ENCODE assay signal across 24 cellular contexts in genomic region chr22:46675938-46676337, GRCh38. TPM values are rescaled to one million over a fixed set of nuclear protein-coding genes. Genes with fewer than 3 reads are reported as not detected.
DNase-seq lines count a peak whose midpoint lies in the region; ATAC-seq and TF ChIP-seq lines count a peak whose summit lies in the region.
"Had no signal": no experiment of that assay in that cellular context is flagged by ENCODE, and none has a peak within 500 bp of the region (broad histone marks: within the 10 kb centered on the region; RNA-seq: fewer than 3 reads in every experiment).

No MANE protein-coding gene starts in this region.

- H3K36me3 ChIP-seq in HEK293 (ENCODE audit: control insufficient read depth in 2 of 2, insufficient read depth in 1 of 2, low read length in 2 of 2) (peaks cover 0 to 54% of the 10 kb centered on the region in 2 experiments; a peak in 2 of 3 replicates), endodermal cell (ENCODE audit: control insufficient read depth, insufficient read depth, low read length) (no peaks in the 10 kb centered on the region)
- H3K36me3 ChIP-seq in CD8-positive, alpha-beta memory T cell (ENCODE audit: insufficient read depth, low read length): no peaks in the 10 kb centered on the region
- H3K36me3 ChIP-seq: MG63 had no signal

- H3K4me1 ChIP-seq in HEK293 (ENCODE audit: control insufficient read depth, insufficient read depth, low read length) (no peaks in the 10 kb centered on the region), endodermal cell (ENCODE audit: control insufficient read depth, insufficient read depth, low read length) (no peaks in the 10 kb centered on the region)
- peaks cover 25% of the 10 kb centered on the region for H3K4me1 ChIP-seq in CD8-positive, alpha-beta memory T cell (ENCODE audit: insufficient read depth, low read length)
- H3K4me1 ChIP-seq: adrenal gland, body of pancreas had no signal

- ATAC-seq in stimulated activated effector memory CD8-positive, alpha-beta T cell treated with anti-CD3 and anti-CD28 coated beads, Interleukin-12 subunit alpha, Interleukin-12 subunit beta, amount 100 ng/mL, for 72 hours: no peak
- ATAC-seq: body of pancreas; HCT116; naive thymus-derived CD8-positive, alpha-beta T cell had no signal

- H3K27ac Mint-ChIP-seq in activated naive CD4-positive, alpha-beta T cell treated with anti-CD3 and anti-CD28 coated beads, Interleukin-2, amount 50 U/mL, for 24 hours: peak overlapping the region; percentile 17
- peak overlapping the region; percentile 92 for H3K27ac Mint-ChIP-seq in activated naive CD8-positive, alpha-beta T cell treated with anti-CD3 and anti-CD28 coated beads for 36 hours
- H3K27ac Mint-ChIP-seq in stimulated activated effector memory CD8-positive, alpha-beta T cell treated with anti-CD3 and anti-CD28 coated beads, Interleukin-12 subunit alpha, Interleukin-12 subunit beta, amount 100 ng/mL, for 72 hours: peak overlapping the region; percentile 95
- no peak overlapping the region for H3K27ac Mint-ChIP-seq in endodermal cell
- H3K27ac Mint-ChIP-seq in CD8-positive, alpha-beta memory T cell: peak overlapping the region in 3 of 8 donors; percentile 29 to 70 (median 42)
- H3K27ac Mint-ChIP-seq: mesothelial cell of epicardium had no signal

- peaks cover 35% of the 10 kb centered on the region for H3K4me1 Mint-ChIP-seq in activated naive CD4-positive, alpha-beta T cell treated with anti-CD3 and anti-CD28 coated beads, Interleukin-2, amount 50 U/mL, for 24 hours
- H3K4me1 Mint-ChIP-seq in activated naive CD8-positive, alpha-beta T cell treated with anti-CD3 and anti-CD28 coated beads for 36 hours: peaks cover 33% of the 10 kb centered on the region
- H3K4me1 Mint-ChIP-seq in stimulated activated effector memory CD8-positive, alpha-beta T cell treated with anti-CD3 and anti-CD28 coated beads, Interleukin-12 subunit alpha, Interleukin-12 subunit beta, amount 100 ng/mL, for 72 hours: peaks cover 36% of the 10 kb centered on the region
- no peaks in the 10 kb centered on the region for H3K4me1 Mint-ChIP-seq in endodermal cell
- peaks cover 12 to 36% (median 19%) of the 10 kb centered on the region in 3 donors for H3K4me1 Mint-ChIP-seq in CD8-positive, alpha-beta memory T cell
- H3K4me1 Mint-ChIP-seq: mesothelial cell of epicardium had no signal

- POLR2A ChIA-PET in HEK293 (lab: Yijun Ruan, JAX): no interaction called here
- POLR2A ChIA-PET in CD8-positive, alpha-beta memory T cell (lab: Charles Lee): no interaction called here

- no peak overlapping the region for H3K4me3 ChIP-seq in HEK293 (ENCODE audit: low read depth, low read length)
- H3K4me3 ChIP-seq in endodermal cell (ENCODE audit: low read length): no peak overlapping the region
- H3K4me3 ChIP-seq in CD8-positive, alpha-beta memory T cell (ENCODE audit: low read length): no peak overlapping the region
- H3K4me3 ChIP-seq: adrenal gland, body of pancreas, MG63, PC-9 had no signal

- H3K9ac ChIP-seq in endodermal cell (ENCODE audit: extremely low read depth, low read length, poor library complexity, severe bottlenecking): no peak overlapping the region

- no peaks in the 10 kb centered on the region for H3K36me3 Mint-ChIP-seq in activated naive CD4-positive, alpha-beta T cell treated with anti-CD3 and anti-CD28 coated beads, Interleukin-2, amount 50 U/mL, for 24 hours
- H3K36me3 Mint-ChIP-seq in activated naive CD8-positive, alpha-beta T cell treated with anti-CD3 and anti-CD28 coated beads for 36 hours: peaks cover 2% of the 10 kb centered on the region
- H3K36me3 Mint-ChIP-seq in stimulated activated effector memory CD8-positive, alpha-beta T cell treated with anti-CD3 and anti-CD28 coated beads, Interleukin-12 subunit alpha, Interleukin-12 subunit beta, amount 100 ng/mL, for 72 hours: peaks cover 41% of the 10 kb centered on the region
- peaks cover 3% of the 10 kb centered on the region for H3K36me3 Mint-ChIP-seq in endodermal cell (ENCODE audit: low read depth)
- H3K36me3 Mint-ChIP-seq in CD8-positive, alpha-beta memory T cell: peaks cover 0 to 2% (median 0%) of the 10 kb centered on the region in 3 donors
- H3K36me3 Mint-ChIP-seq: mesothelial cell of epicardium; naive thymus-derived CD8-positive, alpha-beta T cell had no signal

- H3K27me3 ChIP-seq in endodermal cell (ENCODE audit: control insufficient read depth, insufficient read depth, low read length, poor library complexity, severe bottlenecking): no peaks in the 10 kb centered on the region
- no peaks in the 10 kb centered on the region for H3K27me3 ChIP-seq in CD8-positive, alpha-beta memory T cell (ENCODE audit: insufficient read depth, low read length, poor library complexity, severe bottlenecking)
- H3K27me3 ChIP-seq: adrenal gland, body of pancreas, dorsolateral prefrontal cortex, MG63 had no signal

- H3K9me3 ChIP-seq in HEK293 (ENCODE audit: control insufficient read depth, insufficient read depth, low read depth, low read length) (no peaks in the 10 kb centered on the region), endodermal cell (ENCODE audit: control insufficient read depth, low read length) (no peaks in the 10 kb centered on the region)
- no peaks in the 10 kb centered on the region for H3K9me3 ChIP-seq in CD8-positive, alpha-beta memory T cell (ENCODE audit: low read length)
- H3K9me3 ChIP-seq: adrenal gland, body of pancreas, MG63 had no signal

- no peaks in the 10 kb centered on the region for H3K9me3 Mint-ChIP-seq in activated naive CD4-positive, alpha-beta T cell treated with anti-CD3 and anti-CD28 coated beads, Interleukin-2, amount 50 U/mL, for 24 hours
- H3K9me3 Mint-ChIP-seq in activated naive CD8-positive, alpha-beta T cell treated with anti-CD3 and anti-CD28 coated beads for 36 hours: no peaks in the 10 kb centered on the region
- no peaks in the 10 kb centered on the region for H3K9me3 Mint-ChIP-seq in stimulated activated effector memory CD8-positive, alpha-beta T cell treated with anti-CD3 and anti-CD28 coated beads, Interleukin-12 subunit alpha, Interleukin-12 subunit beta, amount 100 ng/mL, for 72 hours
- no peaks in the 10 kb centered on the region for H3K9me3 Mint-ChIP-seq in endodermal cell
- H3K9me3 Mint-ChIP-seq in CD8-positive, alpha-beta memory T cell: no peaks in the 10 kb centered on the region
- H3K9me3 Mint-ChIP-seq: mesothelial cell of epicardium; naive thymus-derived CD8-positive, alpha-beta T cell had no signal

- WGBS in endodermal cell (ENCODE audit: insufficient coverage in 1 of 2, insufficient read length in 1 of 2), 2 experiments: 88 to 92% methylated on average over 14 to 16 of the region's 16 CpGs

- DNase-seq in activated naive CD4-positive, alpha-beta T cell treated with Interleukin-2 at 50 U/mL for 16 hours: no peak
- no peak for DNase-seq in activated naive CD8-positive, alpha-beta T cell treated with anti-CD3 and anti-CD28 coated beads for 36 hours
- no peak for DNase-seq in stimulated activated effector memory CD8-positive, alpha-beta T cell treated with anti-CD3 and anti-CD28 coated beads, Interleukin-12 subunit alpha, Interleukin-12 subunit beta, amount 100 ng/mL, for 72 hours (ENCODE audit: low spot score in 2 of 2)
- no peak for DNase-seq in endodermal cell
- DNase-seq in CD8-positive, alpha-beta memory T cell: no peak
- DNase-seq: activated CD4-positive, CD25-positive, alpha-beta regulatory T cell; adrenal gland; body of pancreas; cerebellar nuclear complex; dorsolateral prefrontal cortex; KBM-7; MG63; naive thymus-derived CD8-positive, alpha-beta T cell; NCI-H1105 treated with DMSO at 0.1 percent for 48 hours; NCI-H1930; NCI-H524; NK-92 treated with Interleukin-12 subunit alpha and Interleukin-12 subunit beta, amount 100 ng/mL, for 24 hours; PC-9; SHP77; trophoblast cell had no signal

- no peak for TF ChIP-seq CTCF in HEK293 (tag by site-specific recombination; IDR thresholded peaks at IDR 0.05)
- TF ChIP-seq CTCF in endodermal cell (conservative IDR thresholded peaks at IDR 0.05): no peak

- H3K27me3 Mint-ChIP-seq in activated naive CD4-positive, alpha-beta T cell treated with anti-CD3 and anti-CD28 coated beads, Interleukin-2, amount 50 U/mL, for 24 hours: no peaks in the 10 kb centered on the region
- H3K27me3 Mint-ChIP-seq in activated naive CD8-positive, alpha-beta T cell treated with anti-CD3 and anti-CD28 coated beads for 36 hours: no peaks in the 10 kb centered on the region
- no peaks in the 10 kb centered on the region for H3K27me3 Mint-ChIP-seq in endodermal cell (ENCODE audit: insufficient read depth)
- no peaks in the 10 kb centered on the region for H3K27me3 Mint-ChIP-seq in CD8-positive, alpha-beta memory T cell
- H3K27me3 Mint-ChIP-seq: naive thymus-derived CD8-positive, alpha-beta T cell had no signal

- CTCF ChIA-PET in HEK293 (lab: Yijun Ruan, JAX): no interaction called here
- CTCF ChIA-PET in CD8-positive, alpha-beta memory T cell (lab: Charles Lee): no interaction called here

- H3K27ac ChIP-seq in HEK293 (ENCODE audit: extremely low read depth, low read depth, low read length) (no peak overlapping the region), endodermal cell (ENCODE audit: low read depth, low read length) (no peak overlapping the region)
- no peak overlapping the region for H3K27ac ChIP-seq in CD8-positive, alpha-beta memory T cell (ENCODE audit: low read depth, low read length)
- H3K27ac ChIP-seq: adrenal gland, body of pancreas, PC-9 had no signal

- peak overlapping the region; percentile 89 for H3K4me3 Mint-ChIP-seq in activated naive CD4-positive, alpha-beta T cell treated with anti-CD3 and anti-CD28 coated beads, Interleukin-2, amount 50 U/mL, for 24 hours
- H3K4me3 Mint-ChIP-seq in activated naive CD8-positive, alpha-beta T cell treated with anti-CD3 and anti-CD28 coated beads for 36 hours: peak overlapping the region; percentile 85
- H3K4me3 Mint-ChIP-seq in stimulated activated effector memory CD8-positive, alpha-beta T cell treated with anti-CD3 and anti-CD28 coated beads, Interleukin-12 subunit alpha, Interleukin-12 subunit beta, amount 100 ng/mL, for 72 hours: peak overlapping the region; percentile 82
- no peak overlapping the region for H3K4me3 Mint-ChIP-seq in endodermal cell
- peak overlapping the region in 3 of 7 donors; percentile 9 to 37 (median 11) for H3K4me3 Mint-ChIP-seq in CD8-positive, alpha-beta memory T cell
- H3K4me3 Mint-ChIP-seq: mesothelial cell of epicardium had no signal

TF ChIP-seq in HEK293, 187 proteins besides CTCF, POLR2A, EP300 and RAD21:
- TF ChIP-seq KLF9 (tag by site-specific recombination; IDR thresholded peaks at IDR 0.05; ENCODE audit: low read depth): peak; percentile 45; the same call in 1 of the 2 replicates
- TF ChIP-seq ZNF701 (tag by site-specific recombination; IDR thresholded peaks at IDR 0.05): no peak

RNA-seq across cellular contexts. Expression of gene GRAMD4, which starts 55.8 kb away (rescaled TPM):
- total RNA-seq in activated naive CD8-positive, alpha-beta T cell treated with anti-CD3 and anti-CD28 coated beads for 36 hours: 10 to 100 TPM; 20.7 to 20.9 TPM
- total RNA-seq in endodermal cell: 10 to 100 TPM; 38.0 to 43.3 TPM
- 32.1 TPM for polyA plus RNA-seq in endodermal cell (2013, experiment 1 of 2)
- polyA plus RNA-seq in endodermal cell (2013, experiment 2 of 2): 27.6 TPM
- 10 to 100 TPM; 25.3 to 33.0 TPM for total RNA-seq in CD8-positive, alpha-beta memory T cell
- polyA plus RNA-seq in CD8-positive, alpha-beta memory T cell: 7.6 TPM
